11 cellular contexts compared by ENCODE assay signal in genomic region chr4:86544313-86544966, GRCh38. TPM values are rescaled to one million over a fixed set of nuclear protein-coding genes. Genes with fewer than 3 reads are reported as not detected.
DNase-seq lines count a peak whose midpoint lies in the region; ATAC-seq and TF ChIP-seq lines count a peak whose summit lies in the region.
"Had no signal": no experiment of that assay in that cellular context is flagged by ENCODE, and none has a peak within 500 bp of the region (broad histone marks: within the 10 kb centered on the region; RNA-seq: fewer than 3 reads in every experiment).

No MANE protein-coding gene starts in this region.

- no peak overlapping the region for H3K23ac ChIP-seq in mesenchymal stem cell (ENCODE audit: low read length in 2 of 2)

- no peak for TF ChIP-seq EP300 in sigmoid colon (IDR thresholded peaks at IDR 0.05)

- H3K18ac ChIP-seq in mesenchymal stem cell (ENCODE audit: low read depth in 1 of 2, low read length in 2 of 2), result no peak overlapping the region

- no peak for TF ChIP-seq POLR2A in sigmoid colon (IDR thresholded peaks at IDR 0.05)

- H3K36me3 ChIP-seq in mesenchymal stem cell (ENCODE audit: control insufficient read depth in 1 of 2, insufficient read depth in 2 of 2, low read depth in 1 of 2, low read length in 2 of 2) (peaks cover 0 to 10% of the 10 kb centered on the region in 2 experiments), WERI-Rb-1 (no peaks in the 10 kb centered on the region), sigmoid colon (no peaks in the 10 kb centered on the region)
- H3K36me3 ChIP-seq: suprapubic skin had no signal

- no peak overlapping the region for H2BK5ac ChIP-seq in mesenchymal stem cell (ENCODE audit: low read depth, low read length, poor library complexity, severe bottlenecking)

- peaks cover 0 to 5% of the 10 kb centered on the region in 2 experiments for H3K27me3 ChIP-seq in mesenchymal stem cell (ENCODE audit: control insufficient read depth in 1 of 2, insufficient read depth in 1 of 2, low read length in 2 of 2)
- H3K27me3 ChIP-seq in WERI-Rb-1 (ENCODE audit: insufficient read depth, low read depth, severe bottlenecking), result no peaks in the 10 kb centered on the region
- no peaks in the 10 kb centered on the region for H3K27me3 ChIP-seq in sigmoid colon
- H3K27me3 ChIP-seq: suprapubic skin had no signal

- no peak overlapping the region for H4K91ac ChIP-seq in mesenchymal stem cell (ENCODE audit: low read length)

- in situ Hi-C loops in ACHN (cut with HindIII; ENCODE audit: low pct_ligation_motif_present, low pct_unique_long_range_greater_than_20kb, low sequenced_read_pairs), result no loop called here

- intact Hi-C loops in sigmoid colon (cut with DNase I), result no loop called here

- H3K4me3 ChIP-seq in mesenchymal stem cell (ENCODE audit: insufficient read depth in 1 of 2, low read depth in 1 of 2, low read length in 2 of 2) (no peak overlapping the region), WERI-Rb-1 (ENCODE audit: low read depth, low read length) (no peak overlapping the region), sigmoid colon (no peak overlapping the region)
- H3K4me3 ChIP-seq: suprapubic skin had no signal

- no peak overlapping the region for H4K8ac ChIP-seq in mesenchymal stem cell (ENCODE audit: low read length)

- H3K79me1 ChIP-seq in mesenchymal stem cell (replicated peaks; ENCODE audit: low read length, poor library complexity, severe bottlenecking), result peaks cover 3% of the 10 kb centered on the region

- no peak overlapping the region for H2BK15ac ChIP-seq in mesenchymal stem cell (ENCODE audit: low read depth, poor library complexity, severe bottlenecking)

- H3K4ac ChIP-seq in mesenchymal stem cell (ENCODE audit: low read depth in 1 of 2, low read length in 2 of 2), result no peak overlapping the region

- no peak overlapping the region for H3K9ac ChIP-seq in mesenchymal stem cell (ENCODE audit: low read length)

- TF ChIP-seq CTCF in WERI-Rb-1 (IDR thresholded peaks at IDR 0.05; ENCODE audit: low read depth, low read length) (no peak), sigmoid colon (IDR thresholded peaks at IDR 0.05) (no peak)

- no peak overlapping the region for H2AFZ ChIP-seq in mesenchymal stem cell (ENCODE audit: low read depth, low read length)

- H3K4me2 ChIP-seq in mesenchymal stem cell (ENCODE audit: low read length, poor library complexity, severe bottlenecking), result no peak overlapping the region

- H2AK5ac ChIP-seq in mesenchymal stem cell (ENCODE audit: low read length, severe bottlenecking), result no peak overlapping the region

- H3K4me1 ChIP-seq in mesenchymal stem cell (ENCODE audit: control insufficient read depth, insufficient read depth, low read depth, low read length), result peaks cover 4% of the 10 kb centered on the region
- no peaks in the 10 kb centered on the region for H3K4me1 ChIP-seq in sigmoid colon

- no peak overlapping the region for H2BK120ac ChIP-seq in mesenchymal stem cell (ENCODE audit: low read depth, low read length)

- no peak overlapping the region for H3K14ac ChIP-seq in mesenchymal stem cell (ENCODE audit: low read length in 2 of 2)

- WGBS in mesenchymal stem cell, result no CpG with 5 or more reads among the region's 2 CpGs
- 38 to 43% methylated on average over 2 of the region's 2 CpGs for WGBS in sigmoid colon, 2 donors

- H3K27ac ChIP-seq in mesenchymal stem cell (ENCODE audit: low read length, poor library complexity, severe bottlenecking), result peak overlapping the region; percentile 41
- H3K27ac ChIP-seq in WERI-Rb-1, result no peak overlapping the region
- no peak overlapping the region for H3K27ac ChIP-seq in sigmoid colon
- H3K27ac ChIP-seq: 22Rv1, suprapubic skin had no signal

- DNase-seq in DMS153 (lab: John Stamatoyannopoulos, UW) (peak; percentile 35), DMS153 treated with DMSO at 0.1 percent for 48 hours (lab: John Stamatoyannopoulos, UW; ENCODE audit: unreplicated experiment) (no peak), mesenchymal stem cell (peak; percentile 30), WERI-Rb-1 (no peak), sigmoid colon (no peak), ACHN (no peak)
- DNase-seq: NCI-H187 treated with DMSO at 0.1 percent for 48 hours had no signal

- ATAC-seq in GM21528 (IDR thresholded peaks at IDR 0.05; ENCODE audit: low FRiP score, unreplicated experiment), result peak; percentile 89
- ATAC-seq in HG03378 (IDR thresholded peaks at IDR 0.05; ENCODE audit: unreplicated experiment), result peak; percentile 95

- H2BK12ac ChIP-seq in mesenchymal stem cell (ENCODE audit: low read length in 2 of 2), result no peak overlapping the region

- H3K9me3 ChIP-seq in mesenchymal stem cell (ENCODE audit: control insufficient read depth, low read length) (no peaks in the 10 kb centered on the region), WERI-Rb-1 (ENCODE audit: severe bottlenecking) (no peaks in the 10 kb centered on the region), sigmoid colon (no peaks in the 10 kb centered on the region)
- H3K9me3 ChIP-seq: suprapubic skin had no signal

RNA-seq across cellular contexts. Expression of gene PTPN13, which starts 49.7 kb away (rescaled TPM):
- polyA plus RNA-seq in mesenchymal stem cell (2013, experiment 1 of 2), result 19.4 TPM
- polyA plus RNA-seq in mesenchymal stem cell (2013, experiment 2 of 2), result 19.1 TPM
- 10 to 100 TPM in 3 of 4 donors, 1 to 10 TPM in 1; 9.9 to 16.1 (median 12.5) TPM for total RNA-seq in sigmoid colon
- 1 to 10 TPM in 2 of 3 donors, under 1 TPM in 1; 0.60 to 2.5 (median 1.2) TPM for polyA plus RNA-seq in sigmoid colon

Comparison
In these comparisons a context has a peak if more than half of its experiments do, and no peak if none do; other contexts are left out.
1. DNase-seq: peak in DMS153 (single experiment) and mesenchymal stem cell (single experiment); none in DMS153 treated with DMSO at 0.1 percent for 48 hours (single experiment), WERI-Rb-1 (single experiment), sigmoid colon (single experiment) and ACHN (single experiment).